ENCODE assay signal across 1 cellular context in the genomic region with DNA sequence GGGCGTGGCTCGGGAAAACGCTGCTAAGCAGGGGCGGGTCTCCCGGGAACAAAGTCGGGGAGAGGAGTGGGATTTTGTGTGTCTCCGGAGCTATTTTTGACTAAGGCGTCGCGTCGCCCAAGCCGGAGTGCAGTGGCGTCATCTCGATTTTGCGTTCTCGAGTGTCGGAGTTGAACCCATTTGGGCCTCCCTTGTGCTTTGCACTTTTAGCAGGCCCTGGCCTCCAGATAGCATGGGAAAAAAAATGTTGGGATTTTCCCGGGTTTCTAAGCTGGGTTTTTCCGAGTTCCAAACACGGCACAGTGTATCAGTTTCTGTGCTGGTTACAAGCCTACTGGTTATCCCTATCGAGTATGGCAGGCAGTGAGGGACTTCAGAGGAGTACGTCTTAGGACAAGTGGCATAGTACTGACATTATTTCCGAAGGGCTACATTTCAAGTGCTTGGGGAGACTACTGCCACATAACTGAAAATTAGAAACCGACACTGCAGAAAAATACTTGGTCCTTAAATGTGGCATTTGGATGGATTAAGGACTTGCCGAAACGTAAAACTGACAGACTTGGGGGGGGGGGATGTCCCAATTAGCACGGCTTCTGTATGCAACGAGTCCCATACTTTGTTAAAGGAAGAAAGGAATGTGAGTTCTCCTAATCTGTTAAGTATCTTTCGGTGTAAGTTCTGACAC.
TF ChIP-seq lines count a peak whose summit lies in the region.

No MANE protein-coding gene starts in this region.

TF ChIP-seq in GM12878, 131 proteins besides CTCF, POLR2A, EP300 and RAD21 (continued from another document and continues in another):
- TF ChIP-seq, protein P1, sequence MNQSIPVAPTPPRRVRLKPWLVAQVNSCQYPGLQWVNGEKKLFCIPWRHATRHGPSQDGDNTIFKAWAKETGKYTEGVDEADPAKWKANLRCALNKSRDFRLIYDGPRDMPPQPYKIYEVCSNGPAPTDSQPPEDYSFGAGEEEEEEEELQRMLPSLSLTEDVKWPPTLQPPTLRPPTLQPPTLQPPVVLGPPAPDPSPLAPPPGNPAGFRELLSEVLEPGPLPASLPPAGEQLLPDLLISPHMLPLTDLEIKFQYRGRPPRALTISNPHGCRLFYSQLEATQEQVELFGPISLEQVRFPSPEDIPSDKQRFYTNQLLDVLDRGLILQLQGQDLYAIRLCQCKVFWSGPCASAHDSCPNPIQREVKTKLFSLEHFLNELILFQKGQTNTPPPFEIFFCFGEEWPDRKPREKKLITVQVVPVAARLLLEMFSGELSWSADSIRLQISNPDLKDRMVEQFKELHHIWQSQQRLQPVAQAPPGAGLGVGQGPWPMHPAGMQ (IDR thresholded peaks at IDR 0.05; ENCODE audit: borderline replicate concordance): no peak
- TF ChIP-seq SUPT20H (IDR thresholded peaks at IDR 0.05; ENCODE audit: borderline replicate concordance, control insufficient read depth, low read depth, low read length): no peak
- peak; percentile 73; the same call in 1 of the 2 replicates for TF ChIP-seq TBL1XR1 (IDR thresholded peaks at IDR 0.05; ENCODE audit: low read depth, low read length)
- no peak for TF ChIP-seq ZNF217 (IDR thresholded peaks at IDR 0.05)
- TF ChIP-seq ZBTB40 (IDR thresholded peaks at IDR 0.05; ENCODE audit: borderline replicate concordance): no peak
- TF ChIP-seq POLR2AphosphoS5 (IDR thresholded peaks at IDR 0.05; ENCODE audit: low read length): peak; percentile 96
- TF ChIP-seq, protein P2, sequence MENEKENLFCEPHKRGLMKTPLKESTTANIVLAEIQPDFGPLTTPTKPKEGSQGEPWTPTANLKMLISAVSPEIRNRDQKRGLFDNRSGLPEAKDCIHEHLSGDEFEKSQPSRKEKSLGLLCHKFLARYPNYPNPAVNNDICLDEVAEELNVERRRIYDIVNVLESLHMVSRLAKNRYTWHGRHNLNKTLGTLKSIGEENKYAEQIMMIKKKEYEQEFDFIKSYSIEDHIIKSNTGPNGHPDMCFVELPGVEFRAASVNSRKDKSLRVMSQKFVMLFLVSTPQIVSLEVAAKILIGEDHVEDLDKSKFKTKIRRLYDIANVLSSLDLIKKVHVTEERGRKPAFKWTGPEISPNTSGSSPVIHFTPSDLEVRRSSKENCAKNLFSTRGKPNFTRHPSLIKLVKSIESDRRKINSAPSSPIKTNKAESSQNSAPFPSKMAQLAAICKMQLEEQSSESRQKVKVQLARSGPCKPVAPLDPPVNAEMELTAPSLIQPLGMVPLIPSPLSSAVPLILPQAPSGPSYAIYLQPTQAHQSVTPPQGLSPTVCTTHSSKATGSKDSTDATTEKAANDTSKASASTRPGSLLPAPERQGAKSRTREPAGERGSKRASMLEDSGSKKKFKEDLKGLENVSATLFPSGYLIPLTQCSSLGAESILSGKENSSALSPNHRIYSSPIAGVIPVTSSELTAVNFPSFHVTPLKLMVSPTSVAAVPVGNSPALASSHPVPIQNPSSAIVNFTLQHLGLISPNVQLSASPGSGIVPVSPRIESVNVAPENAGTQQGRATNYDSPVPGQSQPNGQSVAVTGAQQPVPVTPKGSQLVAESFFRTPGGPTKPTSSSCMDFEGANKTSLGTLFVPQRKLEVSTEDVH (IDR thresholded peaks at IDR 0.05; ENCODE audit: low read depth, partially characterized antibody): peak; percentile 57
- peak; percentile 96 for TF ChIP-seq ZNF207 (IDR thresholded peaks at IDR 0.05; ENCODE audit: borderline replicate concordance)
- TF ChIP-seq CHD4 (IDR thresholded peaks at IDR 0.05): no peak
- TF ChIP-seq SREBF2 (IDR thresholded peaks at IDR 0.05; ENCODE audit: low read length): no peak
- TF ChIP-seq ELK1 (IDR thresholded peaks at IDR 0.05; ENCODE audit: low read depth, low read length): 0 out of 2 replicates have a peak, but pooled peaks have one; percentile 42
- no peak for TF ChIP-seq FOXK2 (IDR thresholded peaks at IDR 0.05)
- 0 out of 2 replicates have a peak, but pooled peaks have one; percentile 36 for TF ChIP-seq DPF2 (IDR thresholded peaks at IDR 0.05)
- no peak for TF ChIP-seq IRF4 (IDR thresholded peaks at IDR 0.05; ENCODE audit: low read depth, low read length)
- TF ChIP-seq ZNF274 (IDR thresholded peaks at IDR 0.05; ENCODE audit: insufficient read depth, insufficient read length): no peak
- TF ChIP-seq BRCA1 (IDR thresholded peaks at IDR 0.05; ENCODE audit: low read depth, low read length): peak; percentile 64
- TF ChIP-seq PAX5 (IDR thresholded peaks at IDR 0.05; ENCODE audit: borderline replicate concordance, low read depth, low read length): peak; percentile 68
- TF ChIP-seq ATF7 (IDR thresholded peaks at IDR 0.05; ENCODE audit: low read depth): peak; percentile 13; the same call in 1 of the 2 replicates
- TF ChIP-seq ZSCAN29 (IDR thresholded peaks at IDR 0.05): peak; percentile 62
- TF ChIP-seq, protein P3, sequence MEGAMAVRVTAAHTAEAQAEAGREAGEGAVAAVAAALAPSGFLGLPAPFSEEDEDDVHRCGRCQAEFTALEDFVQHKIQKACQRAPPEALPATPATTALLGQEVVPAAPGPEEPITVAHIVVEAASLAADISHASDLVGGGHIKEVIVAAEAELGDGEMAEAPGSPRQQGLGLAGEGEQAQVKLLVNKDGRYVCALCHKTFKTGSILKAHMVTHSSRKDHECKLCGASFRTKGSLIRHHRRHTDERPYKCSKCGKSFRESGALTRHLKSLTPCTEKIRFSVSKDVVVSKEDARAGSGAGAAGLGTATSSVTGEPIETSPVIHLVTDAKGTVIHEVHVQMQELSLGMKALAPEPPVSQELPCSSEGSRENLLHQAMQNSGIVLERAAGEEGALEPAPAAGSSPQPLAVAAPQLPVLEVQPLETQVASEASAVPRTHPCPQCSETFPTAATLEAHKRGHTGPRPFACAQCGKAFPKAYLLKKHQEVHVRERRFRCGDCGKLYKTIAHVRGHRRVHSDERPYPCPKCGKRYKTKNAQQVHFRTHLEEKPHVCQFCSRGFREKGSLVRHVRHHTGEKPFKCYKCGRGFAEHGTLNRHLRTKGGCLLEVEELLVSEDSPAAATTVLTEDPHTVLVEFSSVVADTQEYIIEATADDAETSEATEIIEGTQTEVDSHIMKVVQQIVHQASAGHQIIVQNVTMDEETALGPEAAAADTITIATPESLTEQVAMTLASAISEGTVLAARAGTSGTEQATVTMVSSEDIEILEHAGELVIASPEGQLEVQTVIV (IDR thresholded peaks at IDR 0.05; ENCODE audit: borderline replicate concordance, partially characterized antibody): no peak
- no peak for TF ChIP-seq HCFC1 (IDR thresholded peaks at IDR 0.05; ENCODE audit: low read length)
- peak; percentile 92 for TF ChIP-seq NKRF (conservative IDR thresholded peaks at IDR 0.05)
- TF ChIP-seq CEBPB (IDR thresholded peaks at IDR 0.05; ENCODE audit: borderline replicate concordance in 1 of 2, low read depth in 2 of 2, low read length in 2 of 2): peak in 1 of 2 experiments; percentile 7; a peak in 1 of 4 replicates
- 0 out of 2 replicates have a peak, but pooled peaks have one; percentile 19 for TF ChIP-seq ESRRA (IDR thresholded peaks at IDR 0.05; ENCODE audit: low read length)
- no peak for TF ChIP-seq KDM1A (IDR thresholded peaks at IDR 0.05; ENCODE audit: borderline replicate concordance)
- peak; percentile 99 for TF ChIP-seq PRDM15 (CRISPR knock-in tag; IDR thresholded peaks at IDR 0.05)
- peak; percentile 47 for TF ChIP-seq HSF1 (IDR thresholded peaks at IDR 0.05; ENCODE audit: low read depth, low read length)
- TF ChIP-seq KLF5 (IDR thresholded peaks at IDR 0.05; ENCODE audit: partially characterized antibody): no peak
- TF ChIP-seq NFIC (IDR thresholded peaks at IDR 0.05; ENCODE audit: low read depth, low read length): peak; percentile 66; the same call in 1 of the 2 replicates
- TF ChIP-seq CHD1 (IDR thresholded peaks at IDR 0.05; ENCODE audit: low read depth, low read length): peak; percentile 89
- TF ChIP-seq EGR1 (IDR thresholded peaks at IDR 0.05; ENCODE audit: borderline replicate concordance in 1 of 2, low read depth in 2 of 2, low read length in 2 of 2): peak in 1 of 2 experiments; percentile 12; a peak in 2 of 3 replicates
- TF ChIP-seq CBFB (IDR thresholded peaks at IDR 0.05; ENCODE audit: low read depth): peak; percentile 39
- TF ChIP-seq SPI1 (IDR thresholded peaks at IDR 0.05; ENCODE audit: borderline replicate concordance, insufficient read depth, low read depth, low read length): no peak
- TF ChIP-seq NFXL1 (IDR thresholded peaks at IDR 0.05; ENCODE audit: borderline replicate concordance): no peak
- TF ChIP-seq GABPA (IDR thresholded peaks at IDR 0.05; ENCODE audit: low read depth): no peak
